36 cellular contexts compared by ENCODE assay signal in the genomic region with DNA sequence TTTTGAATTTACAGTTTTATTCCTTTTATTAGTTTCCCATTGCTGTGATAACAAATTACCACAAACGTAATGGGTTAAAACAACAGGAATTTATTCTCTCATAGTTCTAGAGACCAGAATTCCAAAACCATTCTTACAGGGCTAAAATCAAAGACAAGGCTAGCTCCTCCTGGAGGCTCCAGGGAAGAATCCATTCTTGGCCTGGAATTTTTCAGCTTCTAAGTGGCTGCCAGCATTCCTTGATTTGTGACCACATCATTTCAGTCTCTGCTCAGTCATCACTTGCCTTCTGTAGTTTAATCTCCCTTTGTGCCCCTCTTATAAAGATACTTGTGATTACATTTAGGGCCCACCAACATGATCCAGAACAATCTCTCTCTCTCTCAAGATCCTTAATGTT. TPM values are rescaled to one million over a fixed set of nuclear protein-coding genes. Genes with fewer than 3 reads are reported as not detected.
"Had no signal": no experiment of that assay in that cellular context is flagged by ENCODE, and none has a peak within 500 bp of the region (broad histone marks: within the 10 kb centered on the region; RNA-seq: fewer than 3 reads in every experiment).

No MANE protein-coding gene starts in this region.

- H3K4me2 ChIP-seq: KMS-11, SK-N-SH had no signal

- H3K27me3 ChIP-seq: Peyer's patch, SJSA1 had no signal

- DNase-seq: activated CD4-positive, alpha-beta T cell treated with anti-CD3 and anti-CD28 coated beads for 36 hours; activated CD4-positive, alpha-beta T cell treated with anti-CD3 and anti-CD28 coated beads, Interleukin-2, amount 10 ng/mL, durations not matched to agents 7 days and 5 days; activated CD4-positive, alpha-beta T cell treated with anti-CD3 and anti-CD28 coated beads, Interleukin-2, amount 50 U/mL, for 48 hours; activated CD8-positive, alpha-beta memory T cell treated with anti-CD3 and anti-CD28 coated beads, Interleukin-2, amount 50 U/mL, for 4 hours; activated CD8-positive, alpha-beta T cell treated with anti-CD3 and anti-CD28 coated beads, Interleukin-2, amount 10 ng/mL, durations not matched to agents 7 days and 5 days; activated naive CD4-positive, alpha-beta T cell treated with anti-CD3 and anti-CD28 coated beads, Interleukin-2, amount 10 ng/mL, durations not matched to agents 7 days and 5 days; activated naive CD8-positive, alpha-beta T cell treated with anti-CD3 and anti-CD28 coated beads, Interleukin-2, amount 50 U/mL, for 24 hours; activated T-cell treated with anti-CD3 and anti-CD28 coated beads for 4 hours; activated T-cell treated with anti-CD3 and anti-CD28 coated beads, Interleukin-2, amount 50 U/mL, for 4 hours; anterior cingulate cortex; caudate nucleus; cerebellar nuclear complex; NCI-H1092 treated with DMSO at 0.1 percent for 48 hours; NCI-H146; NCI-H187; NCI-H2081; NCI-H345; NCI-H524 treated with DMSO at 0.1 percent for 48 hours; PC-3; Peyer's patch; RPMI8226; SHP77 treated with DMSO at 0.1 percent for 48 hours; SK-N-SH had no signal

- H3K4me3 Mint-ChIP-seq: activated CD4-positive, alpha-beta T cell treated with anti-CD3 and anti-CD28 coated beads for 36 hours; activated CD4-positive, alpha-beta T cell treated with anti-CD3 and anti-CD28 coated beads, Interleukin-2, amount 10 ng/mL, durations not matched to agents 7 days and 5 days; activated CD8-positive, alpha-beta T cell treated with anti-CD3 and anti-CD28 coated beads, Interleukin-2, amount 10 ng/mL, durations not matched to agents 7 days and 5 days; activated naive CD4-positive, alpha-beta T cell treated with anti-CD3 and anti-CD28 coated beads, Interleukin-2, amount 10 ng/mL, durations not matched to agents 7 days and 5 days; activated naive CD8-positive, alpha-beta T cell; activated naive CD8-positive, alpha-beta T cell treated with anti-CD3 and anti-CD28 coated beads, Interleukin-2, amount 50 U/mL, for 24 hours; activated T-cell treated with anti-CD3 and anti-CD28 coated beads, Interleukin-2, amount 50 U/mL, for 4 hours; activated T-helper 1 cell treated with anti-CD3 and anti-CD28 coated beads, Interleukin-12 subunit alpha, Interleukin-12 subunit beta, Interleukin-2, Interleukin-4 antibody, amounts not matched to agents 30 ng/mL and 10 ng/mL and 1 ng/mL, durations not matched to agents 14 hours and 24 hours and 36 hours; T-helper 1 cell treated with Interleukin-12 subunit alpha and Interleukin-12 subunit beta and Interleukin-4 antibody, amounts not matched to agents 30 μg/mL and 1 μg/mL, for 36 hours; T-helper 2 cell treated with Interferon-gamma antibody and Interleukin-4, amounts not matched to agents 5 μg/mL and 100 μg/mL, for 36 hours; WTC11 had no signal

- H3K27ac Mint-ChIP-seq: activated CD4-positive, alpha-beta T cell treated with anti-CD3 and anti-CD28 coated beads for 36 hours; activated CD4-positive, alpha-beta T cell treated with anti-CD3 and anti-CD28 coated beads, Interleukin-2, amount 10 ng/mL, durations not matched to agents 7 days and 5 days; activated CD8-positive, alpha-beta T cell treated with anti-CD3 and anti-CD28 coated beads, Interleukin-2, amount 10 ng/mL, durations not matched to agents 7 days and 5 days; activated naive CD8-positive, alpha-beta T cell; activated naive CD8-positive, alpha-beta T cell treated with anti-CD3 and anti-CD28 coated beads, Interleukin-2, amount 50 U/mL, for 24 hours; activated T-helper 1 cell treated with anti-CD3 and anti-CD28 coated beads, Interleukin-12 subunit alpha, Interleukin-12 subunit beta, Interleukin-2, Interleukin-4 antibody, amounts not matched to agents 30 ng/mL and 10 ng/mL and 1 ng/mL, durations not matched to agents 14 hours and 24 hours and 36 hours; T-helper 1 cell treated with Interleukin-12 subunit alpha and Interleukin-12 subunit beta and Interleukin-4 antibody, amounts not matched to agents 30 μg/mL and 1 μg/mL, for 36 hours; T-helper 2 cell treated with Interferon-gamma antibody and Interleukin-4, amounts not matched to agents 5 μg/mL and 100 μg/mL, for 36 hours; WTC11 had no signal

- H3K36me3 ChIP-seq: Peyer's patch, SJSA1 had no signal

- H3K27ac ChIP-seq: KMS-11, Peyer's patch, SJSA1 had no signal

- FAIRE-seq: TTC549 had no signal

- H3K36me3 Mint-ChIP-seq: activated naive CD4-positive, alpha-beta T cell treated with anti-CD3 and anti-CD28 coated beads, Interleukin-2, amount 10 ng/mL, durations not matched to agents 7 days and 5 days; brain; WTC11 had no signal

- H3K4me3 ChIP-seq: Peyer's patch, SJSA1 had no signal

- H3K9ac ChIP-seq: KMS-11, SK-N-SH had no signal

- ATAC-seq: activated CD4-positive, alpha-beta T cell treated with anti-CD3 and anti-CD28 coated beads for 36 hours; activated CD4-positive, CD25-positive, alpha-beta regulatory T cell treated with anti-CD3 and anti-CD28 coated beads, Interleukin-2, amount 50 U/mL, for 24 hours; activated CD8-positive, alpha-beta T cell treated with anti-CD3 and anti-CD28 coated beads, Interleukin-2, amount 10 ng/mL, durations not matched to agents 7 days and 5 days; activated naive CD8-positive, alpha-beta T cell treated with anti-CD3 and anti-CD28 coated beads, Interleukin-2, amount 50 U/mL, for 24 hours; activated T-cell treated with anti-CD3 and anti-CD28 coated beads, Interleukin-2, amount 50 U/mL, for 4 hours; PC-3; WTC11 had no signal

RNA-seq across cellular contexts. Expression of gene SEL1L2, which starts 0.9 kb away (rescaled TPM):
- total RNA-seq: activated CD4-positive, alpha-beta T cell treated with anti-CD3 and anti-CD28 coated beads for 36 hours; activated CD4-positive, alpha-beta T cell treated with anti-CD3 and anti-CD28 coated beads, Interleukin-2, amount 10 ng/mL, durations not matched to agents 7 days and 5 days; activated CD8-positive, alpha-beta T cell treated with anti-CD3 and anti-CD28 coated beads, Interleukin-2, amount 10 ng/mL, durations not matched to agents 7 days and 5 days; activated T-cell treated with anti-CD3 and anti-CD28 coated beads, Interleukin-2, amount 50 U/mL, for 4 hours; activated T-helper 1 cell treated with anti-CD3 and anti-CD28 coated beads, Interleukin-12 subunit alpha, Interleukin-12 subunit beta, Interleukin-2, Interleukin-4 antibody, amounts not matched to agents 30 ng/mL and 10 ng/mL and 1 ng/mL, durations not matched to agents 14 hours and 24 hours and 36 hours; bronchial epithelial cell; LHCN-M2; NCI-H460; PC-3; Peyer's patch; SJSA1; WTC11 had no signal
- polyA plus RNA-seq: SK-N-SH had no signal

RNA-seq across cellular contexts. Expression of gene MACROD2, which starts 4.0 kb away (rescaled TPM):
- total RNA-seq: activated CD4-positive, alpha-beta T cell treated with anti-CD3 and anti-CD28 coated beads for 36 hours; activated CD4-positive, alpha-beta T cell treated with anti-CD3 and anti-CD28 coated beads, Interleukin-2, amount 10 ng/mL, durations not matched to agents 7 days and 5 days; activated T-helper 1 cell treated with anti-CD3 and anti-CD28 coated beads, Interleukin-12 subunit alpha, Interleukin-12 subunit beta, Interleukin-2, Interleukin-4 antibody, amounts not matched to agents 30 ng/mL and 10 ng/mL and 1 ng/mL, durations not matched to agents 14 hours and 24 hours and 36 hours; SJSA1 had no signal
